In the genomic region with DNA sequence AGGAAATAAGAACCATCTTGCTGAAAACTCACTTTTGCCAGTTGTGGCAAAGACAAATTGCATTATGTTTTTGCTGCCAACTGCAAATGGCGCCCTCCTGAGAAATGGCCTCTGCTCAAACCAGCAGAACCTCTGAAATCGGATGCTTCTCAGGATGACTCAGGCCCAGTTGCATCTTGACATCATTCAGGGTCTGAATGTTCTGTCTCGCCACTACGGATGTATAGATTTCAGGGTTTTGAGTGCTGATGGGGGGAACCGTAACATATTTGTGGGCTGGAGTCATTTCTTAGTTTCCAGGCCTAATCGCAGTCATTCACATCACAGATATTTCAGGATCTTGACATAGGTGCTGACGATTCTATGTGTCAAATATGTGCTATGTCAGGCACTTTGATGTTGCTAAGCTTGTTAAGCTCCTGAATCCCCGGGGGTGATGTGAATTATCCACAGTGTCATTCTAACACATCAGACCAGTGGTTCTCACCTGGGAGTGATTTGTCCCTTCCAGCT, we compare ENCODE assay signal across 1 cellular context.
TF ChIP-seq lines count a peak whose summit lies in the region.

No MANE protein-coding gene starts in this region.

TF ChIP-seq in WTC11, 78 proteins besides CTCF, POLR2A, EP300 and RAD21 (continued from another document):
- TF ChIP-seq, protein P1, sequence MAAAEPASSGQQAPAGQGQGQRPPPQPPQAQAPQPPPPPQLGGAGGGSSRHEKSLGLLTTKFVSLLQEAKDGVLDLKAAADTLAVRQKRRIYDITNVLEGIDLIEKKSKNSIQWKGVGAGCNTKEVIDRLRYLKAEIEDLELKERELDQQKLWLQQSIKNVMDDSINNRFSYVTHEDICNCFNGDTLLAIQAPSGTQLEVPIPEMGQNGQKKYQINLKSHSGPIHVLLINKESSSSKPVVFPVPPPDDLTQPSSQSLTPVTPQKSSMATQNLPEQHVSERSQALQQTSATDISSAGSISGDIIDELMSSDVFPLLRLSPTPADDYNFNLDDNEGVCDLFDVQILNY (CRISPR knock-in tag; IDR thresholded peaks at IDR 0.05) = no peak
- TF ChIP-seq ELF4 (CRISPR knock-in tag; IDR thresholded peaks at IDR 0.05; ENCODE audit: low read depth) (no peak), GABPB1 (CRISPR knock-in tag; IDR thresholded peaks at IDR 0.05) (no peak)
TF ChIP-seq in WTC11: peak in this region for 0.
